ENCODE assay signal across 8 cellular contexts in genomic region chr3:56702487-56703315, GRCh38. TPM values are rescaled to one million over a fixed set of nuclear protein-coding genes. Genes with fewer than 3 reads are reported as not detected.
DNase-seq lines count a peak whose midpoint lies in the region; ATAC-seq, FAIRE-seq and TF ChIP-seq lines count a peak whose summit lies in the region.

No MANE protein-coding gene starts in this region.

- H3K4me3 ChIP-seq in dorsolateral prefrontal cortex (peak overlapping the region in 10 of 59 donors; percentile 7 to 35 (median 27)), tibial artery (no peak overlapping the region)

- no peaks in the 10 kb centered on the region for H3K9me3 ChIP-seq in tibial artery

- FAIRE-seq in A204.1 (lab: Jason Lieb, UNC): peak; percentile 95

- intact Hi-C loops in dorsolateral prefrontal cortex (cut with DNase I): loop anchor here (2.0 to 10.0 kb wide), 3 partner anchors 98 to 392 kb away; partner anchors contain the start of gene ARHGEF3 (in 2 of the 2)
- intact Hi-C loops in tibial artery (cut with DNase I; ENCODE audit: low total_unique reads): loop anchor here (5.0 kb wide), 1 partner anchor 100 kb away; the partner anchor contains the start of gene ARHGEF3

- DNase-seq in GM04503 (ENCODE audit: low read depth) (peak; percentile 27), NCI-H1694 treated with DMSO at 0.1 percent for 48 hours (lab: John Stamatoyannopoulos, UW) (peak; percentile 20), T-helper 9 cell (peak; percentile 21), dorsolateral prefrontal cortex (peak in 2 of 10 donors; percentile 52 to 53), lung microvascular endothelial cell (ENCODE audit: low read depth in 2 of 2) (peak; percentile 76 to 85), tibial artery (peak in 1 of 2 donors; percentile 34)

- no peaks in the 10 kb centered on the region for H3K36me3 ChIP-seq in tibial artery

- ATAC-seq in GM21526 (IDR thresholded peaks at IDR 0.05; ENCODE audit: low FRiP score, unreplicated experiment): no peak

- peak; percentile 76 to 100 (median 94) for TF ChIP-seq CTCF in dorsolateral prefrontal cortex (IDR thresholded peaks at IDR 0.05 in 54 of 56, conservative IDR thresholded peaks at IDR 0.05 in 2 of 56; ENCODE audit: low read depth in 1 of 56, partially characterized antibody in 56 of 56)
- peak; percentile 87 to 90 for TF ChIP-seq CTCF in tibial artery (IDR thresholded peaks at IDR 0.05)

- H3K4me1 ChIP-seq in tibial artery: peaks cover 0 to 3% (median 0%) of the 10 kb centered on the region in 4 donors

- H3K27ac ChIP-seq in dorsolateral prefrontal cortex: no peak overlapping the region
- no peak overlapping the region for H3K27ac ChIP-seq in tibial artery

- H3K27me3 ChIP-seq in dorsolateral prefrontal cortex: no peaks in the 10 kb centered on the region
- H3K27me3 ChIP-seq in tibial artery: no peaks in the 10 kb centered on the region

RNA-seq across cellular contexts. Expression of gene TASOR, which starts 19.6 kb away (rescaled TPM):
- 10 to 100 TPM; 44.8 to 89.4 (median 59.7) TPM for total RNA-seq in dorsolateral prefrontal cortex
- total RNA-seq in lung microvascular endothelial cell: 48.8 and 69.8 TPM in 2 replicates
